In the genomic region with DNA sequence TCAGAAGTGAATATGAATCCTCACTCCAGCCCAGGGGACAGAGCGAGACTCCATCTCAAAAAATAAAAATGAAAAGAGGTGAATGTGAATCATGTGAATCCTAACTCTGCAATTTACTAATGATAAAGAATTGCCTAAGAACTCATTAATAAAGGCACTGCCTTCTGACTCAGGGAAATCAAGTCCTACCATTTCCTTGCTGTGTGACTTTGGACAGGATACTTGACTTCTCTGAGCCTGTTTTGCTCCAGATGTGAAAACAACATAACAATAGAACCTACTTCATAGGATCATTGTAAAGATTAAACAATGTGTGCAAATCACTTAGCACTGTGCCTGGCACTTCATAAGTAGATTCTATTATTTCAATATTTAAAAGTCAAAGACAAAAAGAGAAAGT, we compare ENCODE assay signal across 20 cellular contexts.
"Had no signal": no experiment of that assay in that cellular context is flagged by ENCODE, and none has a peak within 500 bp of the region (broad histone marks: within the 10 kb centered on the region; RNA-seq: fewer than 3 reads in every experiment).

No MANE protein-coding gene starts in this region.

- FAIRE-seq: endometrium, frontal cortex, small intestine, TTC549 had no signal

- DNase-seq: activated CD4-positive, alpha-beta memory T cell treated with anti-CD3 and anti-CD28 coated beads for 36 hours; activated CD4-positive, alpha-beta T cell treated with anti-CD3 and anti-CD28 coated beads for 36 hours; activated gamma-delta T cell treated with Interleukin-2 at 50 U/mL for 16 hours; activated T-cell treated with anti-CD3 and anti-CD28 coated beads for 4 hours; stimulated activated CD4-positive, alpha-beta T cell treated with anti-CD3 and anti-CD28 coated beads, Interleukin-4, amount 100 ng/mL, for 1 hour had no signal

- H3K9me3 ChIP-seq: colonic mucosa, left lung, ovary, stomach, upper lobe of left lung had no signal

- ATAC-seq: activated CD4-positive, alpha-beta T cell treated with anti-CD3 and anti-CD28 coated beads for 36 hours; activated naive CD4-positive, alpha-beta T cell treated with anti-CD3 and anti-CD28 coated beads, Interleukin-2, amount 50 U/mL, for 72 hours; stimulated activated effector memory CD8-positive, alpha-beta T cell treated with anti-CD3 and anti-CD28 coated beads, Interleukin-12 subunit alpha, Interleukin-12 subunit beta, amount 100 ng/mL, for 72 hours had no signal

- H3K9me3 Mint-ChIP-seq: activated CD4-positive, alpha-beta memory T cell treated with anti-CD3 and anti-CD28 coated beads for 36 hours; activated naive CD4-positive, alpha-beta T cell treated with anti-CD3 and anti-CD28 coated beads, Interleukin-2, amount 50 U/mL, for 72 hours; activated T-helper 1 cell treated with anti-CD3 and anti-CD28 coated beads, Interleukin-12 subunit alpha, Interleukin-12 subunit beta, Interleukin-2, Interleukin-4 antibody, amounts not matched to agents 30 ng/mL and 10 ng/mL and 1 ng/mL, durations not matched to agents 14 hours and 24 hours and 36 hours; central memory CD8-positive, alpha-beta T cell; nephron progenitor cell; stimulated activated effector memory CD8-positive, alpha-beta T cell treated with anti-CD3 and anti-CD28 coated beads, Interleukin-12 subunit alpha, Interleukin-12 subunit beta, amount 100 ng/mL, for 72 hours; T-helper 2 cell treated with Interferon-gamma antibody and Interleukin-4, amounts not matched to agents 5 μg/mL and 100 μg/mL, for 36 hours had no signal

- H3K4me1 Mint-ChIP-seq: activated CD4-positive, alpha-beta T cell treated with anti-CD3 and anti-CD28 coated beads for 36 hours; central memory CD8-positive, alpha-beta T cell; stimulated activated effector memory CD8-positive, alpha-beta T cell treated with anti-CD3 and anti-CD28 coated beads, Interleukin-12 subunit alpha, Interleukin-12 subunit beta, amount 100 ng/mL, for 72 hours had no signal

- H3K4me1 ChIP-seq: colonic mucosa, left lung had no signal

- H3K27me3 ChIP-seq: colonic mucosa, left lung, ovary, upper lobe of left lung had no signal

- H3K36me3 Mint-ChIP-seq: activated CD4-positive, alpha-beta memory T cell treated with anti-CD3 and anti-CD28 coated beads for 36 hours; activated naive CD4-positive, alpha-beta T cell treated with anti-CD3 and anti-CD28 coated beads, Interleukin-2, amount 50 U/mL, for 72 hours; stimulated activated effector memory CD8-positive, alpha-beta T cell treated with anti-CD3 and anti-CD28 coated beads, Interleukin-12 subunit alpha, Interleukin-12 subunit beta, amount 100 ng/mL, for 72 hours had no signal

- H3K27me3 Mint-ChIP-seq: activated CD4-positive, alpha-beta memory T cell treated with anti-CD3 and anti-CD28 coated beads for 36 hours; activated CD4-positive, alpha-beta T cell treated with anti-CD3 and anti-CD28 coated beads for 36 hours; central memory CD8-positive, alpha-beta T cell had no signal

- H3K27ac ChIP-seq: colonic mucosa, left lung, stomach had no signal

- H3K27ac Mint-ChIP-seq: activated CD4-positive, alpha-beta memory T cell treated with anti-CD3 and anti-CD28 coated beads for 36 hours; activated CD4-positive, alpha-beta T cell treated with anti-CD3 and anti-CD28 coated beads for 36 hours; activated naive CD4-positive, alpha-beta T cell treated with anti-CD3 and anti-CD28 coated beads, Interleukin-2, amount 50 U/mL, for 72 hours; activated T-helper 1 cell treated with anti-CD3 and anti-CD28 coated beads, Interleukin-12 subunit alpha, Interleukin-12 subunit beta, Interleukin-2, Interleukin-4 antibody, amounts not matched to agents 30 ng/mL and 10 ng/mL and 1 ng/mL, durations not matched to agents 14 hours and 24 hours and 36 hours; nephron progenitor cell; stimulated activated effector memory CD8-positive, alpha-beta T cell treated with anti-CD3 and anti-CD28 coated beads, Interleukin-12 subunit alpha, Interleukin-12 subunit beta, amount 100 ng/mL, for 72 hours; T-helper 2 cell treated with Interferon-gamma antibody and Interleukin-4, amounts not matched to agents 5 μg/mL and 100 μg/mL, for 36 hours had no signal

- H3K36me3 ChIP-seq: colonic mucosa, left lung, ovary, stomach, upper lobe of left lung had no signal

- H3K4me3 Mint-ChIP-seq: activated CD4-positive, alpha-beta memory T cell treated with anti-CD3 and anti-CD28 coated beads for 36 hours; activated CD4-positive, alpha-beta T cell treated with anti-CD3 and anti-CD28 coated beads for 36 hours; activated T-helper 1 cell treated with anti-CD3 and anti-CD28 coated beads, Interleukin-12 subunit alpha, Interleukin-12 subunit beta, Interleukin-2, Interleukin-4 antibody, amounts not matched to agents 30 ng/mL and 10 ng/mL and 1 ng/mL, durations not matched to agents 14 hours and 24 hours and 36 hours; central memory CD8-positive, alpha-beta T cell; nephron progenitor cell; stimulated activated effector memory CD8-positive, alpha-beta T cell treated with anti-CD3 and anti-CD28 coated beads, Interleukin-12 subunit alpha, Interleukin-12 subunit beta, amount 100 ng/mL, for 72 hours; T-helper 2 cell treated with Interferon-gamma antibody and Interleukin-4, amounts not matched to agents 5 μg/mL and 100 μg/mL, for 36 hours had no signal

- H3K4me3 ChIP-seq: colonic mucosa, left lung, ovary had no signal
